7 cellular contexts compared by ENCODE assay signal in the genomic region with DNA sequence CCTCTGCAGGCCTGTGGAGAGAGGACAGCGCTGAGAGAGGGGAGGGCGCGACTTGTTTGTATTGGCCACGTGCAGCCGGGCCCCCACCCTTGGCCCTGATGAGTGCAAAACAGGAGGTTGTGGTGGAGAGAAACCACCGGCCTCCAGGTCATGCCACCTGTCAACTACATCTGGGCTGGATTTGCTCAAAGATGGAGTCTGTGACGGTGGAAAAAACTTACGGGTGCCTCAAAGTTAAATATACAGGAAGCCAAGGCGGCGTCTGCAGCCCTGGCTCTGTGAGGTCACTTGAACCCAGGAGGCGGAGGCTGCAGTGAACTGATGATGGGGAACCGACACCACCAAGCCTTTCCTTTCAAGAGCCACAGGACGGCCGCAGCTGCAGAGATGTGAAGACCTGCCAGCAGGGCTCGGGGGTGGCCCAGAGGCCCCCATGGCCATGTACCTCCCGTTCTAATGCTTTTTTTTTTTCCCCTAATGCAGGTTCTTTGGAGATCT. TPM values are rescaled to one million over a fixed set of nuclear protein-coding genes. Genes with fewer than 3 reads are reported as not detected.
DNase-seq lines count a peak whose midpoint lies in the region; ATAC-seq and TF ChIP-seq lines count a peak whose summit lies in the region.

No MANE protein-coding gene starts in this region.

- peak overlapping the region; percentile 59 for H3K27ac Mint-ChIP-seq in stimulated activated naive B cell treated with anti-CD40 and anti-IgM and Interleukin-4, amounts not matched to agents 10 μg/mL and 1 μg/mL and 100 μg/mL, for 72 hours

- no peak overlapping the region for H4K5ac ChIP-seq in mesendoderm (ENCODE audit: low read length)

- peak overlapping the region; percentile 44 to 69 for H3K4me3 Mint-ChIP-seq in stimulated activated naive B cell treated with anti-CD40 and anti-IgM and Interleukin-4, amounts not matched to agents 10 μg/mL and 1 μg/mL and 100 μg/mL, for 72 hours

- H3K79me2 ChIP-seq in mesendoderm (ENCODE audit: control insufficient read depth, insufficient read depth, low read length) = no peaks in the 10 kb centered on the region

- H3K27ac ChIP-seq in mesendoderm (ENCODE audit: low read depth, low read length) (no peak overlapping the region), coronary artery (no peak overlapping the region)

- no CpG with 5 or more reads among the region's 16 CpGs for WGBS in mesendoderm (ENCODE audit: extremely low coverage, insufficient coverage, low lambda C conversion rate)

- no peak overlapping the region for H3K4me2 ChIP-seq in mesendoderm (ENCODE audit: low read length)

- H2BK120ac ChIP-seq in mesendoderm (ENCODE audit: low read depth, low read length) = no peak overlapping the region

- no peak overlapping the region for H2AK5ac ChIP-seq in mesendoderm (ENCODE audit: low read length)

- H3K9ac ChIP-seq in mesendoderm (ENCODE audit: low read length) = no peak overlapping the region

- no peaks in the 10 kb centered on the region for H3K27me3 Mint-ChIP-seq in stimulated activated naive B cell treated with anti-CD40 and anti-IgM and Interleukin-4, amounts not matched to agents 10 μg/mL and 1 μg/mL and 100 μg/mL, for 72 hours

- H3K4me1 Mint-ChIP-seq in stimulated activated naive B cell treated with anti-CD40 and anti-IgM and Interleukin-4, amounts not matched to agents 10 μg/mL and 1 μg/mL and 100 μg/mL, for 72 hours = peaks cover 29 to 36% of the 10 kb centered on the region in 2 donors

- H3K4me3 ChIP-seq in mesendoderm (ENCODE audit: low read length) = no peak overlapping the region
- no peak overlapping the region for H3K4me3 ChIP-seq in coronary artery

- no peak overlapping the region for H3K18ac ChIP-seq in mesendoderm (ENCODE audit: low read length)

- H3K9me3 Mint-ChIP-seq in stimulated activated naive B cell treated with anti-CD40 and anti-IgM and Interleukin-4, amounts not matched to agents 10 μg/mL and 1 μg/mL and 100 μg/mL, for 72 hours = no peaks in the 10 kb centered on the region

- no peak overlapping the region for H3K23ac ChIP-seq in mesendoderm (ENCODE audit: low read length)

- no peak overlapping the region for H4K8ac ChIP-seq in mesendoderm (ENCODE audit: low read depth, low read length)

- no peak overlapping the region for H2BK15ac ChIP-seq in mesendoderm (replicated peaks; ENCODE audit: low read depth)

- no peaks in the 10 kb centered on the region for H3K27me3 ChIP-seq in mesendoderm (ENCODE audit: insufficient read depth, low read length, poor library complexity)

- H3K4me1 ChIP-seq in mesendoderm (ENCODE audit: control insufficient read depth, low read depth, low read length) = peaks cover 4% of the 10 kb centered on the region

- no peak overlapping the region for H3K4ac ChIP-seq in mesendoderm (ENCODE audit: low read depth, low read length)

- H3K36me3 Mint-ChIP-seq in stimulated activated naive B cell treated with anti-CD40 and anti-IgM and Interleukin-4, amounts not matched to agents 10 μg/mL and 1 μg/mL and 100 μg/mL, for 72 hours = peaks cover 1 to 9% of the 10 kb centered on the region in 2 donors

- no peaks in the 10 kb centered on the region for H3K79me1 ChIP-seq in mesendoderm (ENCODE audit: low read length)

- ATAC-seq in GM19463 (IDR thresholded peaks at IDR 0.05; ENCODE audit: unreplicated experiment) (peak; percentile 81), HG03378 (IDR thresholded peaks at IDR 0.05; ENCODE audit: unreplicated experiment) (peak; percentile 79)
- ATAC-seq in stimulated activated naive B cell treated with anti-CD40 and anti-IgM and Interleukin-4, amounts not matched to agents 10 μg/mL and 1 μg/mL and 100 μg/mL, for 72 hours (replicated peaks) = peak; percentile 92 to 94

- peak; percentile 37 to 39 for DNase-seq in activated T-cell treated with anti-CD3 and anti-CD28 coated beads, Interleukin-2, amount 50 U/mL, for 48 hours
- DNase-seq in stimulated activated naive B cell treated with anti-CD40 and anti-IgM and Interleukin-4, amounts not matched to agents 10 μg/mL and 1 μg/mL and 100 μg/mL, for 72 hours = peak; percentile 61
- DNase-seq in mesendoderm (no peak), Ammon's horn (ENCODE audit: low spot score) (no peak), coronary artery (ENCODE audit: low spot score) (no peak)

- H2BK5ac ChIP-seq in mesendoderm (ENCODE audit: low read length) = no peak overlapping the region

- TF ChIP-seq CTCF in coronary artery (IDR thresholded peaks at IDR 0.05) = no peak

- H3K36me3 ChIP-seq in mesendoderm (ENCODE audit: control insufficient read depth, insufficient read depth, low read length) = no peaks in the 10 kb centered on the region

- H3K56ac ChIP-seq in mesendoderm (ENCODE audit: low read length) = no peak overlapping the region

RNA-seq across cellular contexts. Expression of a gene that starts 15.6 kb away (rescaled TPM):
- 7.3 TPM for polyA plus RNA-seq in mesendoderm (2013, experiment 1 of 2)
- 7.5 TPM for polyA plus RNA-seq in mesendoderm (2013, experiment 2 of 2)

RNA-seq across cellular contexts. Expression of a gene that starts 46.5 kb away (rescaled TPM):
- polyA plus RNA-seq in mesendoderm (2013, experiment 1 of 2) = 37.8 TPM
- 38.6 TPM for polyA plus RNA-seq in mesendoderm (2013, experiment 2 of 2)

Comparison
In these comparisons a context has a peak if more than half of its experiments do, and no peak if none do; other contexts are left out.
1. DNase-seq: peak in activated T-cell treated with anti-CD3 and anti-CD28 coated beads, Interleukin-2, amount 50 U/mL, for 48 hours (2 of 2) and stimulated activated naive B cell treated with anti-CD40 and anti-IgM and Interleukin-4, amounts not matched to agents 10 μg/mL and 1 μg/mL and 100 μg/mL, for 72 hours (single experiment); none in mesendoderm (single experiment), Ammon's horn (single experiment) and coronary artery (single experiment).
2. Peak in every context shown above with its lines, with median percentiles within 50 percentile points of each other: ATAC-seq.